Comparison of ENCODE assay signal across 1 cellular context in the genomic region with DNA sequence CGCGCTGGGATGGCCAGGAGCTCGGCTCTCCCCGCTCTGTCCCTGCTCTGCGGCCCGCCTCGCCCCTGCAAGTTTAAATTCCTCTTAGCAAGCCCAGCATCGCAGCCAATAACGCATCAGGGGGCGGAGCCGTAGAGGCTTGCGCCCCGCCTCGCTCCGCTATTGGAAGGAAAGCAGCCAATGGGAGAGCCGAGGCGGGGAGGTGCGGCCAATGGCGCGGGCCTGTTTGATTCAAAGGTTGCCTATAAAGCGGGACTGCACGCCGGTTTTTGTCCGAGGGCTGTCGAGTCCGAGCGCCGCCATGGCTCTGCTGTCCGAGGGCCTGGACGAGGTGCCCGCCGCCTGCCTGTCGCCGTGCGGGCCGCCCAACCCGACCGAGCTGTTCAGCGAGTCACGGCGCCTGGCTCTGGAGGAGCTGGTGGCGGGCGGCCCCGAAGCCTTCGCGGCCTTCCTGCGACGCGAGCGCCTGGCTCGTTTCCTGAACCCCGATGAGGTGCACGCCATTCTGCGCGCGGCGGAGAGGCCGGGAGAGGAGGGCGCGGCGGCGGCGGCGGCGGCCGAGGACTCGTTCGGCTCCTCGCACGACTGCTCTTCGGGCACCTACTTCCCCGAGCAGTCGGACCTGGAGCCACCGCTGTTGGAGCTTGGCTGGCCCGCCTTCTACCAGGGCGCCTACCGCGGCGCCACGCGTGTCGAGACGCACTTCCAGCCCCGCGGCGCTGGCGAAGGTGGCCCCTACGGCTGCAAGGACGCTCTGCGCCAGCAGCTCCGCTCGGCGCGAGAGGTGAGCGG.
TF ChIP-seq lines count a peak whose summit lies in the region.

A gene with protein sequence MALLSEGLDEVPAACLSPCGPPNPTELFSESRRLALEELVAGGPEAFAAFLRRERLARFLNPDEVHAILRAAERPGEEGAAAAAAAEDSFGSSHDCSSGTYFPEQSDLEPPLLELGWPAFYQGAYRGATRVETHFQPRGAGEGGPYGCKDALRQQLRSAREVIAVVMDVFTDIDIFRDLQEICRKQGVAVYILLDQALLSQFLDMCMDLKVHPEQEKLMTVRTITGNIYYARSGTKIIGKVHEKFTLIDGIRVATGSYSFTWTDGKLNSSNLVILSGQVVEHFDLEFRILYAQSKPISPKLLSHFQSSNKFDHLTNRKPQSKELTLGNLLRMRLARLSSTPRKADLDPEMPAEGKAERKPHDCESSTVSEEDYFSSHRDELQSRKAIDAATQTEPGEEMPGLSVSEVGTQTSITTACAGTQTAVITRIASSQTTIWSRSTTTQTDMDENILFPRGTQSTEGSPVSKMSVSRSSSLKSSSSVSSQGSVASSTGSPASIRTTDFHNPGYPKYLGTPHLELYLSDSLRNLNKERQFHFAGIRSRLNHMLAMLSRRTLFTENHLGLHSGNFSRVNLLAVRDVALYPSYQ (plus strand): TSS at position 276 of the 792 bp plus-strand sequence. CDS start 26 bp downstream, at position 302.

TF ChIP-seq in H1, 55 proteins besides CTCF, POLR2A, EP300 and RAD21 (continues in another document):
- peak; percentile 78; the same call in 1 of the 2 replicates for TF ChIP-seq SP4 (IDR thresholded peaks at IDR 0.05; ENCODE audit: low read length)
- TF ChIP-seq RXRA (IDR thresholded peaks at IDR 0.05; ENCODE audit: insufficient read depth, low read depth, low read length): no peak
- TF ChIP-seq TCF12 (IDR thresholded peaks at IDR 0.05; ENCODE audit: low read depth, low read length): no peak
- no peak for TF ChIP-seq RNF2 (IDR thresholded peaks at IDR 0.05; ENCODE audit: borderline replicate concordance, low read depth, low read length, missing control alignments, poor library complexity, severe bottlenecking)
- TF ChIP-seq, protein P1, sequence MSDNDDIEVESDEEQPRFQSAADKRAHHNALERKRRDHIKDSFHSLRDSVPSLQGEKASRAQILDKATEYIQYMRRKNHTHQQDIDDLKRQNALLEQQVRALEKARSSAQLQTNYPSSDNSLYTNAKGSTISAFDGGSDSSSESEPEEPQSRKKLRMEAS (IDR thresholded peaks at IDR 0.05): peak; percentile 70
- TF ChIP-seq KDM4A (IDR thresholded peaks at IDR 0.05; ENCODE audit: low read depth, low read length, severe bottlenecking): peak; percentile 79
- no peak for TF ChIP-seq CBX5 (IDR thresholded peaks at IDR 0.05; ENCODE audit: low read depth, low read length)
- no peak for TF ChIP-seq CHD7 (IDR thresholded peaks at IDR 0.05; ENCODE audit: insufficient replicate concordance, low read length)
- TF ChIP-seq NRF1 (IDR thresholded peaks at IDR 0.05; ENCODE audit: low read depth, low read length): no peak
- no peak for TF ChIP-seq SUZ12 (IDR thresholded peaks at IDR 0.05; ENCODE audit: low read length)
- TF ChIP-seq GABPA (IDR thresholded peaks at IDR 0.05; ENCODE audit: borderline replicate concordance, insufficient read depth, low read length): no peak
- no peak for TF ChIP-seq CEBPB (IDR thresholded peaks at IDR 0.05; ENCODE audit: low read depth, low read length)
- TF ChIP-seq CHD2 (IDR thresholded peaks at IDR 0.05; ENCODE audit: low read length): peak; percentile 74
- no peak for TF ChIP-seq BRCA1 (IDR thresholded peaks at IDR 0.05; ENCODE audit: low read depth, low read length)
- TF ChIP-seq TAF1 (IDR thresholded peaks at IDR 0.05; ENCODE audit: low read depth, low read length): peak; percentile 98
- TF ChIP-seq YY1 (IDR thresholded peaks at IDR 0.05; ENCODE audit: low read depth, low read length): 0 out of 2 replicates have a peak, but pooled peaks have one; percentile 71
- TF ChIP-seq SIRT6 (IDR thresholded peaks at IDR 0.05; ENCODE audit: low read length): no peak
- peak; percentile 90 for TF ChIP-seq TAF7 (optimal IDR thresholded peaks at IDR 0.05; ENCODE audit: borderline replicate concordance, low read depth, low read length)
- TF ChIP-seq FOSL1 (IDR thresholded peaks at IDR 0.05; ENCODE audit: insufficient read depth, low read depth, low read length): no peak
- no peak for TF ChIP-seq RFX5 (IDR thresholded peaks at IDR 0.05; ENCODE audit: borderline replicate concordance, low read depth, low read length)
- peak; percentile 12; the same call in 1 of the 2 replicates for TF ChIP-seq KDM1A (IDR thresholded peaks at IDR 0.05; ENCODE audit: borderline replicate concordance, low read length)
- TF ChIP-seq HDAC2 (IDR thresholded peaks at IDR 0.05; ENCODE audit: borderline replicate concordance in 1 of 2, low read depth in 2 of 2, low read length in 2 of 2): no peak
- no peak for TF ChIP-seq KDM5A (IDR thresholded peaks at IDR 0.05; ENCODE audit: low read length)
- TF ChIP-seq TEAD4 (IDR thresholded peaks at IDR 0.05; ENCODE audit: low read depth, low read length): peak; percentile 55; the same call in 1 of the 2 replicates
- TF ChIP-seq SP1 (IDR thresholded peaks at IDR 0.05; ENCODE audit: low read depth, low read length): peak; percentile 93
- 0 out of 2 replicates have a peak, but pooled peaks have one; percentile 2 for TF ChIP-seq EGR1 (IDR thresholded peaks at IDR 0.05; ENCODE audit: borderline replicate concordance, low read depth, low read length)
- TF ChIP-seq BCL11A (IDR thresholded peaks at IDR 0.05; ENCODE audit: low read depth in 2 of 2, low read length in 2 of 2): no peak
- TF ChIP-seq CHD1 (IDR thresholded peaks at IDR 0.05; ENCODE audit: low read depth, low read length): no peak
- TF ChIP-seq CREB1 (IDR thresholded peaks at IDR 0.05): peak; percentile 48; the same call in 1 of the 2 replicates
- no peak for TF ChIP-seq MAFK (IDR thresholded peaks at IDR 0.05; ENCODE audit: low read depth, low read length)
- TF ChIP-seq CBX8 (IDR thresholded peaks at IDR 0.05; ENCODE audit: borderline replicate concordance, low read depth, low read length): no peak
- TF ChIP-seq HDAC6 (IDR thresholded peaks at IDR 0.05; ENCODE audit: low read depth, low read length): no peak
- no peak for TF ChIP-seq POU5F1 (IDR thresholded peaks at IDR 0.05; ENCODE audit: low read depth, low read length)
- peak; percentile 98 for TF ChIP-seq POLR2AphosphoS5 (IDR thresholded peaks at IDR 0.05; ENCODE audit: low read depth, low read length)
- no peak for TF ChIP-seq JUND (IDR thresholded peaks at IDR 0.05; ENCODE audit: low read length)
- TF ChIP-seq EZH2 (IDR thresholded peaks at IDR 0.05; ENCODE audit: low read depth, low read length, severe bottlenecking): no peak
- peak; percentile 93 for TF ChIP-seq PHF8 (conservative IDR thresholded peaks at IDR 0.05; ENCODE audit: low read depth, low read length)
- TF ChIP-seq, protein P2, sequence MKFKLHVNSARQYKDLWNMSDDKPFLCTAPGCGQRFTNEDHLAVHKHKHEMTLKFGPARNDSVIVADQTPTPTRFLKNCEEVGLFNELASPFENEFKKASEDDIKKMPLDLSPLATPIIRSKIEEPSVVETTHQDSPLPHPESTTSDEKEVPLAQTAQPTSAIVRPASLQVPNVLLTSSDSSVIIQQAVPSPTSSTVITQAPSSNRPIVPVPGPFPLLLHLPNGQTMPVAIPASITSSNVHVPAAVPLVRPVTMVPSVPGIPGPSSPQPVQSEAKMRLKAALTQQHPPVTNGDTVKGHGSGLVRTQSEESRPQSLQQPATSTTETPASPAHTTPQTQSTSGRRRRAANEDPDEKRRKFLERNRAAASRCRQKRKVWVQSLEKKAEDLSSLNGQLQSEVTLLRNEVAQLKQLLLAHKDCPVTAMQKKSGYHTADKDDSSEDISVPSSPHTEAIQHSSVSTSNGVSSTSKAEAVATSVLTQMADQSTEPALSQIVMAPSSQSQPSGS (IDR thresholded peaks at IDR 0.05; ENCODE audit: low read length): no peak
- no peak for TF ChIP-seq CTBP2 (IDR thresholded peaks at IDR 0.05; ENCODE audit: borderline replicate concordance, insufficient read depth, insufficient read length, low read length)
- TF ChIP-seq ZNF274 (IDR thresholded peaks at IDR 0.05; ENCODE audit: borderline replicate concordance, extremely low read depth, low read length): no peak
- TF ChIP-seq GTF2F1 (IDR thresholded peaks at IDR 0.05; ENCODE audit: borderline replicate concordance, low read depth, low read length): no peak
- peak; percentile 54; the same call in 1 of the 2 replicates for TF ChIP-seq RBBP5 (IDR thresholded peaks at IDR 0.05; ENCODE audit: borderline replicate concordance, low read depth, low read length)
- no peak for TF ChIP-seq SP2 (IDR thresholded peaks at IDR 0.05; ENCODE audit: low read length)
- TF ChIP-seq JUN (IDR thresholded peaks at IDR 0.05; ENCODE audit: low read depth, low read length): no peak
- TF ChIP-seq ASH2L (IDR thresholded peaks at IDR 0.05; ENCODE audit: low read length): peak; percentile 89
- no peak for TF ChIP-seq USF2 (IDR thresholded peaks at IDR 0.05; ENCODE audit: low read length)
- peak in 1 of 2 experiments; percentile 49; a peak in 1 of 4 replicates for TF ChIP-seq SIN3A (conservative IDR thresholded peaks at IDR 0.05 in 1 of 2, IDR thresholded peaks at IDR 0.05 in 1 of 2; ENCODE audit: low read depth in 1 of 2, low read length in 2 of 2)
- peak; percentile 96 for TF ChIP-seq TBP (IDR thresholded peaks at IDR 0.05; ENCODE audit: low read depth, low read length)
- no peak for TF ChIP-seq BACH1 (IDR thresholded peaks at IDR 0.05; ENCODE audit: low read length)
- peak; percentile 83 for TF ChIP-seq E2F6 (IDR thresholded peaks at IDR 0.05)
